ENCODE assay signal across 1 cellular context in the genomic region with DNA sequence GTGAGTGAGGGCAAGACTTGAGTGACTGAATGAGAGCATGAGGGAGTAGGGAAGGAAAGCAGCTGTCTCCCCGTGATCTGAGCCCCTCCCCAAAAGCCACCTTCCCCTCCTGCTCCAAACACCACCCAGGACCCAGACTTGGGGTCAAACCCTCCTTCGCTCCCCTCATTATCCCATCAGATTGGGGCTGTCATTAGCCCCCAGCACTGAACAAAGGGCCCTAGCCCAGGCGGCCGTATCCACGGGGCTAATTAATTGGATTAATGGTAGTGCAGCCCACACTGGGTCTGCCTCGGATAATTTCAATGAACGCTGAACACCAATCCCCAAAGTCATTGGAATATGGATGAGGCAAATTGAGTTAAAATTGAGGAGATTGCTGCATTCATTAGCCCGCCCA.
TF ChIP-seq lines count a peak whose summit lies in the region.

No MANE protein-coding gene starts in this region.

TF ChIP-seq in WTC11, 78 proteins besides CTCF, POLR2A, EP300 and RAD21 (continued from another document):
- no peak for TF ChIP-seq ZNF425 (CRISPR knock-in tag; conservative IDR thresholded peaks at IDR 0.05)
- no peak for TF ChIP-seq FOXK1 (CRISPR knock-in tag; IDR thresholded peaks at IDR 0.05)
- TF ChIP-seq JAZF1 (CRISPR knock-in tag; IDR thresholded peaks at IDR 0.05), result no peak
- TF ChIP-seq CDX4 (CRISPR knock-in tag; IDR thresholded peaks at IDR 0.05; ENCODE audit: borderline replicate concordance), result no peak
- TF ChIP-seq, protein P1, sequence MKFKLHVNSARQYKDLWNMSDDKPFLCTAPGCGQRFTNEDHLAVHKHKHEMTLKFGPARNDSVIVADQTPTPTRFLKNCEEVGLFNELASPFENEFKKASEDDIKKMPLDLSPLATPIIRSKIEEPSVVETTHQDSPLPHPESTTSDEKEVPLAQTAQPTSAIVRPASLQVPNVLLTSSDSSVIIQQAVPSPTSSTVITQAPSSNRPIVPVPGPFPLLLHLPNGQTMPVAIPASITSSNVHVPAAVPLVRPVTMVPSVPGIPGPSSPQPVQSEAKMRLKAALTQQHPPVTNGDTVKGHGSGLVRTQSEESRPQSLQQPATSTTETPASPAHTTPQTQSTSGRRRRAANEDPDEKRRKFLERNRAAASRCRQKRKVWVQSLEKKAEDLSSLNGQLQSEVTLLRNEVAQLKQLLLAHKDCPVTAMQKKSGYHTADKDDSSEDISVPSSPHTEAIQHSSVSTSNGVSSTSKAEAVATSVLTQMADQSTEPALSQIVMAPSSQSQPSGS (CRISPR knock-in tag; IDR thresholded peaks at IDR 0.05; ENCODE audit: borderline replicate concordance, low read depth), result no peak
- TF ChIP-seq, protein P2, sequence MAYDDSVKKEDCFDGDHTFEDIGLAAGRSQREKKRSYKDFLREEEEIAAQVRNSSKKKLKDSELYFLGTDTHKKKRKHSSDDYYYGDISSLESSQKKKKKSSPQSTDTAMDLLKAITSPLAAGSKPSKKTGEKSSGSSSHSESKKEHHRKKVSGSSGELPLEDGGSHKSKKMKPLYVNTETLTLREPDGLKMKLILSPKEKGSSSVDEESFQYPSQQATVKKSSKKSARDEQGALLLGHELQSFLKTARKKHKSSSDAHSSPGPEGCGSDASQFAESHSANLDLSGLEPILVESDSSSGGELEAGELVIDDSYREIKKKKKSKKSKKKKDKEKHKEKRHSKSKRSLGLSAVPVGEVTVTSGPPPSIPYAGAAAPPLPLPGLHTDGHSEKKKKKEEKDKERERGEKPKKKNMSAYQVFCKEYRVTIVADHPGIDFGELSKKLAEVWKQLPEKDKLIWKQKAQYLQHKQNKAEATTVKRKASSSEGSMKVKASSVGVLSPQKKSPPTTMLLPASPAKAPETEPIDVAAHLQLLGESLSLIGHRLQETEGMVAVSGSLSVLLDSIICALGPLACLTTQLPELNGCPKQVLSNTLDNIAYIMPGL (CRISPR knock-in tag; IDR thresholded peaks at IDR 0.05), result no peak
- TF ChIP-seq ZNF232 (CRISPR knock-in tag; IDR thresholded peaks at IDR 0.05), result no peak
- TF ChIP-seq KAT7 (CRISPR knock-in tag; IDR thresholded peaks at IDR 0.05; ENCODE audit: borderline replicate concordance), result no peak
- no peak for TF ChIP-seq NFATC4 (CRISPR knock-in tag; IDR thresholded peaks at IDR 0.05)
- TF ChIP-seq, protein P3, sequence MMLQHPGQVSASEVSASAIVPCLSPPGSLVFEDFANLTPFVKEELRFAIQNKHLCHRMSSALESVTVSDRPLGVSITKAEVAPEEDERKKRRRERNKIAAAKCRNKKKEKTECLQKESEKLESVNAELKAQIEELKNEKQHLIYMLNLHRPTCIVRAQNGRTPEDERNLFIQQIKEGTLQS (CRISPR knock-in tag; conservative IDR thresholded peaks at IDR 0.05), result no peak
- TF ChIP-seq OVOL2 (CRISPR knock-in tag; IDR thresholded peaks at IDR 0.05; ENCODE audit: borderline replicate concordance), result no peak
- TF ChIP-seq TEAD1 (CRISPR knock-in tag; IDR thresholded peaks at IDR 0.05), result no peak
- no peak for TF ChIP-seq STAT6 (CRISPR knock-in tag; conservative IDR thresholded peaks at IDR 0.05; ENCODE audit: low read depth)
- TF ChIP-seq ATF6 (CRISPR knock-in tag; IDR thresholded peaks at IDR 0.05), result no peak
- no peak for TF ChIP-seq GRHL2 (CRISPR knock-in tag; IDR thresholded peaks at IDR 0.05; ENCODE audit: insufficient replicate concordance, severe bottlenecking)
- TF ChIP-seq SMAD4 (CRISPR knock-in tag; IDR thresholded peaks at IDR 0.05), result no peak
- TF ChIP-seq FOXJ3 (CRISPR knock-in tag; IDR thresholded peaks at IDR 0.05; ENCODE audit: borderline replicate concordance), result no peak
